ENCODE assay signal across 16 cellular contexts in genomic region chr13:45292176-45292575, GRCh38. TPM values are rescaled to one million over a fixed set of nuclear protein-coding genes. Genes with fewer than 3 reads are reported as not detected.
A peak's percentile ranks its signal among the peaks of the same experiment; 100 is the strongest.
DNase-seq lines count a peak whose midpoint lies in the region; ATAC-seq and TF ChIP-seq lines count a peak whose summit lies in the region.
"Had no signal": no experiment of that assay in that cellular context is flagged by ENCODE, and none has a peak within 500 bp of the region (broad histone marks: within the 10 kb centered on the region; RNA-seq: fewer than 3 reads in every experiment).

No MANE protein-coding gene starts in this region.

- no peak overlapping the region for H3K9ac ChIP-seq in SK-N-SH

- peaks cover 30% of the 10 kb centered on the region for H3K4me1 Mint-ChIP-seq in Calu3 (ENCODE audit: low read depth, unreplicated experiment)

- H3K9me2 ChIP-seq in SK-N-SH, result no peaks in the 10 kb centered on the region

- POLR2A ChIA-PET in SK-N-SH (lab: Yijun Ruan, JAX), result no interaction called here

- peak overlapping the region; percentile 77 for H3K27ac Mint-ChIP-seq in Calu3 (ENCODE audit: unreplicated experiment)
- H3K27ac Mint-ChIP-seq: activated B cell treated with CpG ODN at 0.5 μM for 24 hours; activated naive CD8-positive, alpha-beta T cell had no signal

- H3F3A ChIP-seq in SK-N-SH (replicated peaks; ENCODE audit: insufficient read depth), result peaks cover 7% of the 10 kb centered on the region

- peak; percentile 93 for ATAC-seq in foreskin keratinocyte
- ATAC-seq in GM18873 (IDR thresholded peaks at IDR 0.05; ENCODE audit: low FRiP score, unreplicated experiment), result no peak
- ATAC-seq: left lobe of liver had no signal

- DNase-seq in Calu3, result peak; percentile 73
- no peak for DNase-seq in SK-N-SH
- DNase-seq in foreskin keratinocyte, result peak; percentile 67 to 81
- DNase-seq in hypothalamus (lab: John Stamatoyannopoulos, UW), result no peak
- no peak for DNase-seq in transverse colon
- no peak for DNase-seq in OCI-M1 (lab: John Stamatoyannopoulos, UW)
- DNase-seq: activated B cell treated with CpG ODN at 0.5 μM for 24 hours, DND-41, erythroblast, IMR-90 had no signal

- no peak for TF ChIP-seq RAD21 in Ishikawa (IDR thresholded peaks at IDR 0.05; ENCODE audit: low read depth)
- TF ChIP-seq RAD21 in SK-N-SH (IDR thresholded peaks at IDR 0.05; ENCODE audit: low read length), result no peak

- no peaks in the 10 kb centered on the region for H3K9me3 Mint-ChIP-seq in Calu3 (ENCODE audit: low read depth, unreplicated experiment)
- H3K9me3 Mint-ChIP-seq: activated B cell treated with CpG ODN at 0.5 μM for 24 hours had no signal

- H3K4me2 ChIP-seq in SK-N-SH, result no peak overlapping the region

- H3K4me3 Mint-ChIP-seq in Calu3 (ENCODE audit: low read depth, unreplicated experiment), result no peak overlapping the region
- H3K4me3 Mint-ChIP-seq: activated B cell treated with CpG ODN at 0.5 μM for 24 hours; activated naive CD8-positive, alpha-beta T cell had no signal

- peaks cover 15% of the 10 kb centered on the region for H3K36me3 Mint-ChIP-seq in Calu3 (ENCODE audit: insufficient read depth, unreplicated experiment)

- in situ Hi-C loops in transverse colon (cut with MboI; ENCODE audit: low pct_ligation_motif_present in 1 of 4, low pct_unique_long_range_greater_than_20kb in 1 of 4, low sequenced_read_pairs in 3 of 4), result no loop called here

- WGBS in SK-N-SH (ENCODE audit: low lambda C conversion rate), result 100% methylated on average over 1 of the region's 1 CpG
- 88 to 89% methylated on average over 1 of the region's 1 CpG for WGBS in transverse colon (ENCODE audit: low coverage in 1 of 2), 2 donors

- BruUV-seq in Calu3 (replicated peaks; lab: Mats Ljungman, UMichigan), result no TSS peak

- CTCF ChIA-PET in Calu3 (lab: Charles Lee) (interaction anchor here (0.7 to 1.3 kb wide), 5 partner anchors 11 to 957 kb away, joined by 4 to 20 read pairs (median 7); no protein-coding TSS in a partner anchor), SK-N-SH (lab: Yijun Ruan, JAX) (interaction anchor here (0.7 to 3.1 kb wide), 3 partner anchors 11 to 245 kb away, joined by 3 to 20 read pairs (median 3); no protein-coding TSS in a partner anchor)

- no peak overlapping the region for H2AFZ ChIP-seq in SK-N-SH (ENCODE audit: low read depth)

- H3K27me3 Mint-ChIP-seq in Calu3 (ENCODE audit: unreplicated experiment), result no peaks in the 10 kb centered on the region
- H3K27me3 Mint-ChIP-seq: activated B cell treated with CpG ODN at 0.5 μM for 24 hours; activated naive CD8-positive, alpha-beta T cell had no signal

- H3K27ac ChIP-seq in SK-N-SH (ENCODE audit: low read depth in 2 of 2, low read length in 1 of 2) (no peak overlapping the region), foreskin keratinocyte (no peak overlapping the region), transverse colon (no peak overlapping the region)
- H3K27ac ChIP-seq: prostate gland, SK-N-MC had no signal

- no peaks in the 10 kb centered on the region for H4K20me1 ChIP-seq in SK-N-SH (ENCODE audit: insufficient read depth)

- TF ChIP-seq CTCF in Calu3 (IDR thresholded peaks at IDR 0.05; ENCODE audit: unreplicated experiment), result no peak
- TF ChIP-seq CTCF in SK-N-SH (IDR thresholded peaks at IDR 0.05), result no peak
- TF ChIP-seq CTCF in foreskin keratinocyte (conservative IDR thresholded peaks at IDR 0.05), result no peak
- TF ChIP-seq CTCF in transverse colon (IDR thresholded peaks at IDR 0.05), result no peak

- H3K4me1 ChIP-seq in SK-N-SH (ENCODE audit: control insufficient read depth in 1 of 2, insufficient read depth in 2 of 2, low read depth in 1 of 2, low read length in 1 of 2), result peaks cover 0 to 8% of the 10 kb centered on the region in 2 experiments; a peak in 1 of 4 replicates
- H3K4me1 ChIP-seq in foreskin keratinocyte, result peaks cover 17% of the 10 kb centered on the region
- no peaks in the 10 kb centered on the region for H3K4me1 ChIP-seq in transverse colon
- H3K4me1 ChIP-seq: prostate gland had no signal

- no peak for TF ChIP-seq POLR2A in transverse colon (IDR thresholded peaks at IDR 0.05)

- TF ChIP-seq EP300 in Ishikawa (IDR thresholded peaks at IDR 0.05; ENCODE audit: borderline replicate concordance) (peak; percentile 55; the same call in 1 of the 2 replicates), SK-N-SH (IDR thresholded peaks at IDR 0.05; ENCODE audit: borderline replicate concordance in 1 of 2, low read depth in 1 of 2, low read length in 1 of 2) (no peak), transverse colon (IDR thresholded peaks at IDR 0.05; ENCODE audit: low read depth) (no peak)

- no peaks in the 10 kb centered on the region for H3K36me3 ChIP-seq in SK-N-SH (replicated peaks in 1 of 2; ENCODE audit: control insufficient read depth in 1 of 2, insufficient read depth in 2 of 2, low read length in 1 of 2)
- H3K36me3 ChIP-seq in transverse colon, result no peaks in the 10 kb centered on the region
- H3K36me3 ChIP-seq: prostate gland had no signal

- H3K27me3 ChIP-seq in SK-N-SH (ENCODE audit: insufficient read depth) (no peaks in the 10 kb centered on the region), foreskin keratinocyte (no peaks in the 10 kb centered on the region), transverse colon (no peaks in the 10 kb centered on the region)

- H3K9me3 ChIP-seq in SK-N-SH, result no peaks in the 10 kb centered on the region
- no peaks in the 10 kb centered on the region for H3K9me3 ChIP-seq in transverse colon
- H3K9me3 ChIP-seq: prostate gland had no signal

- no peaks in the 10 kb centered on the region for H3K79me2 ChIP-seq in SK-N-SH (ENCODE audit: insufficient read depth)

- intact Hi-C loops in Calu3 (cut with micrococcal nuclease; ENCODE audit: unreplicated experiment) (no loop called here), transverse colon (cut with DNase I; ENCODE audit: low total_unique reads) (no loop called here)

- H3K4me3 ChIP-seq in SK-N-SH (ENCODE audit: low read depth in 2 of 2, low read length in 1 of 2) (no peak overlapping the region), transverse colon (no peak overlapping the region)
- H3K4me3 ChIP-seq: prostate gland, SK-N-MC had no signal

TF ChIP-seq in Ishikawa, 13 proteins besides CTCF, POLR2A, EP300 and RAD21:
- peak; percentile 60 for TF ChIP-seq TCF12 (IDR thresholded peaks at IDR 0.05; ENCODE audit: low read depth)
- 0 out of 2 replicates have a peak, but pooled peaks have one; percentile 4 for TF ChIP-seq USF1 (IDR thresholded peaks at IDR 0.05)
- no peak for TF ChIP-seq ZBTB7A (IDR thresholded peaks at IDR 0.05; ENCODE audit: low read depth)
- no peak for TF ChIP-seq YY1 (IDR thresholded peaks at IDR 0.05; ENCODE audit: low read depth)
- peak; percentile 49; the same call in 1 of the 2 replicates for TF ChIP-seq NFIC (IDR thresholded peaks at IDR 0.05)
- no peak for TF ChIP-seq MAX (IDR thresholded peaks at IDR 0.05)
- no peak for TF ChIP-seq FOXM1 (IDR thresholded peaks at IDR 0.05; ENCODE audit: borderline replicate concordance, low read depth)

TF ChIP-seq in SK-N-SH, 30 proteins besides CTCF, POLR2A, EP300 and RAD21:
- no peak for TF ChIP-seq YY1 (IDR thresholded peaks at IDR 0.05; ENCODE audit: low read depth)
- peak; percentile 18; the same call in 1 of the 2 replicates for TF ChIP-seq FOSL2 (IDR thresholded peaks at IDR 0.05; ENCODE audit: borderline replicate concordance, low read depth)
- 0 out of 2 replicates have a peak, but pooled peaks have one; percentile 3 for TF ChIP-seq PBX3 (IDR thresholded peaks at IDR 0.05)

RNA-seq across cellular contexts. Expression of gene TPT1, which starts 48.8 kb away (rescaled TPM):
- total RNA-seq in Calu3 (2022) (1,364 and 1,652 TPM in 2 replicates), foreskin keratinocyte (3,187 and 3,228 TPM in 2 replicates), transverse colon (1,000 to 10,000 TPM; 1,485 to 2,679 (median 2,380) TPM)
- polyA plus RNA-seq in SK-N-SH (2012; rRNA removed) (1,919 and 2,653 TPM in 2 replicates), foreskin keratinocyte (4,571 and 4,595 TPM in 2 replicates)
- 3,224 and 4,461 TPM in 2 replicates for polyA plus RNA-seq in SK-N-SH (2012; cell fraction: cytosol; rRNA removed)
- polyA plus RNA-seq in SK-N-SH (2012; cell fraction: nucleus; rRNA removed), result 453 and 593 TPM in 2 replicates

Comparison
In these comparisons a context has a peak if more than half of its experiments do, and no peak if none do; other contexts are left out.
1. DNase-seq: peak in Calu3 (single experiment) and foreskin keratinocyte (2 of 2); none in SK-N-SH (single experiment), hypothalamus (0 of 51), transverse colon (single experiment) and OCI-M1 (single experiment).